ENCODE assay signal across 1 cellular context in the genomic region with DNA sequence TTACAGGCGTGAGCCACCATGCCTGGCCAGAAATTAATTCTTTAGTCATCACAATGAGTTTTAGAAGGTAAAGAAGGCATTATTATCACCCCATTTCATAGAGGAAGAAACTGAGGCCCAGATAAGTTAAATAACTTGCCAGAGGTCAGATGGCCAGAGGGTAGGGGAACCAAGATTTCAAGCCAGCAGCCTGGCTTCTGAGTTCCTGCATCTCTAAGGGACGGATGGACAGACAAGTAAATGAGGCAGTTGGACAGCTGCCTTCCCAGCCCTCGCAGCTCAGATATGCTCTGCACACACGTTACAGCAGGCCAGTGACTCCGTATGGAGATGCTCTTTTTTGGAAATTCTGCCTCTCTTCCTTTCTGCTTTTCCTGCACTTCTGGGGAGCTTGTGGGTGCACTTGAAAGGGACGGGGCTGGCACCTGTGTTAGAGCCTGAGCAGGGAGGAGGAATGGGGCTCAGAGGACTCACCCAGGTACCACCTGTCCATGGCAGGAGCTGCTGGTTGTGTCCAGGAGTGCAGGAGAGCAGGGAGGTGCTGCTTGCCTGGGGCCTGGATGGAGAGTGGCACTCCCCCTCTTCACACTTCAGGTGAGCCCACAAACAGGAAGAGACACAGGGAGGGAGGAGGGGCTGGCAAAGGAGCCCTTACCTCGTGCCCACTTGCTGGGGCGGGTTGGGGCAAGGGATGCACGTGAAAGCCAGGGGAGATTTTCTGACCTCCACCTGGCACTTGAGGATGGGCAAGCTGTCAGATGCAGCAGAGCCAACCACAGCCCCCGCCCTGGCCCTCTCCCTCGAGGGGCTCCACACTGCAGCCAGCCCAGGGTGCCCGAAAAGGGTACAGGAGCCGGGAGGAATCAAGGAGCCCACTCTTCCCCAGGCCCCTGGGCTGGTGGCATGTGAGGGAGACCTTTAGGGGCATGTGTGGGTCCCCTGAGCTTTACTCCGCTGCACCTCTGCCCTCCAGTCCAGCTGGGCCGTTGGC.
TF ChIP-seq lines count a peak whose summit lies in the region.

No MANE protein-coding gene starts in this region.

TF ChIP-seq in H1, 55 proteins besides CTCF, POLR2A, EP300 and RAD21:
- TF ChIP-seq SIN3A (conservative IDR thresholded peaks at IDR 0.05 in 1 of 2, IDR thresholded peaks at IDR 0.05 in 1 of 2; ENCODE audit: low read depth in 1 of 2, low read length in 2 of 2) (no peak), SAP30 (IDR thresholded peaks at IDR 0.05; ENCODE audit: insufficient read depth, insufficient replicate concordance, low read length) (no peak), SP2 (IDR thresholded peaks at IDR 0.05; ENCODE audit: low read length) (no peak), POU5F1 (IDR thresholded peaks at IDR 0.05; ENCODE audit: low read depth, low read length) (no peak), CBX8 (IDR thresholded peaks at IDR 0.05; ENCODE audit: borderline replicate concordance, low read depth, low read length) (no peak), JUND (IDR thresholded peaks at IDR 0.05; ENCODE audit: low read length) (no peak), NRF1 (IDR thresholded peaks at IDR 0.05; ENCODE audit: low read depth, low read length) (no peak), HDAC6 (IDR thresholded peaks at IDR 0.05; ENCODE audit: low read depth, low read length) (no peak), NANOG (IDR thresholded peaks at IDR 0.05; ENCODE audit: insufficient read depth, low read depth, low read length, poor library complexity, severe bottlenecking) (no peak), BCL11A (IDR thresholded peaks at IDR 0.05; ENCODE audit: low read depth in 2 of 2, low read length in 2 of 2) (no peak), CTBP2 (IDR thresholded peaks at IDR 0.05; ENCODE audit: borderline replicate concordance, insufficient read depth, insufficient read length, low read length) (no peak), GTF2F1 (IDR thresholded peaks at IDR 0.05; ENCODE audit: borderline replicate concordance, low read depth, low read length) (no peak), SIX5 (IDR thresholded peaks at IDR 0.05; ENCODE audit: low read depth, low read length) (no peak), RFX5 (IDR thresholded peaks at IDR 0.05; ENCODE audit: borderline replicate concordance, low read depth, low read length) (no peak), RXRA (IDR thresholded peaks at IDR 0.05; ENCODE audit: insufficient read depth, low read depth, low read length) (no peak)
